Comparison of ENCODE assay signal across 8 cellular contexts in genomic region chr3:57068437-57069089, GRCh38. TPM values are rescaled to one million over a fixed set of nuclear protein-coding genes. Genes with fewer than 3 reads are reported as not detected.
DNase-seq lines count a peak whose midpoint lies in the region; ATAC-seq, FAIRE-seq and TF ChIP-seq lines count a peak whose summit lies in the region.

No MANE protein-coding gene starts in this region.

- H3K4me2 ChIP-seq in GM23248 (ENCODE audit: unreplicated experiment): peak overlapping the region; percentile 55
- no peak overlapping the region; the same call in 1 of the 2 replicates for H3K4me2 ChIP-seq in IMR-90 (ENCODE audit: low read depth, low read length)
- H3K4me2 ChIP-seq in astrocyte (ENCODE audit: low read length): peak overlapping the region; percentile 72

- no peaks in the 10 kb centered on the region for H3K9me2 ChIP-seq in GM23248 (ENCODE audit: insufficient read depth)

- ATAC-seq in IMR-90 (ENCODE audit: low read depth): peak; percentile 91

- H3K27ac Mint-ChIP-seq in astrocyte (ENCODE audit: unreplicated experiment): peak overlapping the region; percentile 14
- no peak overlapping the region for H3K27ac Mint-ChIP-seq in activated T-cell treated with anti-CD3 and anti-CD28 coated beads, Interleukin-2, amount 50 U/mL, for 24 hours

- no peaks in the 10 kb centered on the region for H3K27me3 Mint-ChIP-seq in astrocyte (ENCODE audit: low read depth, unreplicated experiment)
- H3K27me3 Mint-ChIP-seq in activated T-cell treated with anti-CD3 and anti-CD28 coated beads, Interleukin-2, amount 50 U/mL, for 24 hours: peaks cover 28% of the 10 kb centered on the region

- no peak overlapping the region for H3K23ac ChIP-seq in IMR-90 (ENCODE audit: low read depth, low read length)

- H3K9ac ChIP-seq in GM23248: peak overlapping the region; percentile 36
- no peak overlapping the region for H3K9ac ChIP-seq in IMR-90 (ENCODE audit: low read depth, low read length)
- peak overlapping the region; percentile 52 for H3K9ac ChIP-seq in astrocyte (ENCODE audit: low read length)

- H3K79me2 ChIP-seq in GM23248 (ENCODE audit: insufficient read depth) (no peaks in the 10 kb centered on the region), astrocyte (ENCODE audit: insufficient read depth, low read length) (no peaks in the 10 kb centered on the region)

- dilution Hi-C loops in IMR-90 (cut with HindIII; ENCODE audit: low sequenced_read_pairs, unreplicated experiment): no loop called here

- peaks cover 19% of the 10 kb centered on the region; the same call in 1 of the 2 replicates for H3F3A ChIP-seq in GM23248 (ENCODE audit: insufficient read depth)

- peak overlapping the region; percentile 67 for H3K27ac ChIP-seq in GM23248
- no peak overlapping the region for H3K27ac ChIP-seq in IMR-90 (ENCODE audit: insufficient read depth, low read length)
- H3K27ac ChIP-seq in astrocyte (ENCODE audit: low read depth, low read length): peak overlapping the region; percentile 52

- CTCF ChIA-PET in IMR-90 (lab: Yijun Ruan, JAX): interaction anchor here (0.7 kb wide), 1 partner anchor 39 kb away, joined by 3 read pairs; no protein-coding TSS in a partner anchor

- no TSS peak for BruUV-seq in IMR-90 (replicated peaks; lab: Mats Ljungman, UMichigan)

- no peak overlapping the region for H4K8ac ChIP-seq in IMR-90 (ENCODE audit: low read depth in 2 of 2, low read length in 2 of 2)

- H3K9me1 ChIP-seq in IMR-90 (ENCODE audit: insufficient read depth, low read length): no peaks in the 10 kb centered on the region

- H2AFZ ChIP-seq in GM23248 (peak overlapping the region; percentile 21), IMR-90 (replicated peaks; ENCODE audit: low read length, poor library complexity) (peak overlapping the region; percentile 2), astrocyte (ENCODE audit: low read depth, low read length) (peak overlapping the region; percentile 12)

- no peaks in the 10 kb centered on the region for H3K9me3 ChIP-seq in GM23248 (ENCODE audit: low read depth)
- H3K9me3 ChIP-seq in IMR-90 (ENCODE audit: control insufficient read depth, insufficient read depth, low read length): no peaks in the 10 kb centered on the region
- H3K9me3 ChIP-seq in astrocyte (ENCODE audit: insufficient read depth, low read depth, low read length): no peaks in the 10 kb centered on the region

- no peak for TF ChIP-seq RAD21 in IMR-90 (IDR thresholded peaks at IDR 0.05; ENCODE audit: low read length)

- peaks cover 4% of the 10 kb centered on the region for H3K9me3 Mint-ChIP-seq in astrocyte (ENCODE audit: unreplicated experiment)
- no peaks in the 10 kb centered on the region for H3K9me3 Mint-ChIP-seq in activated T-cell treated with anti-CD3 and anti-CD28 coated beads, Interleukin-2, amount 50 U/mL, for 24 hours

- no peak overlapping the region for H2AK5ac ChIP-seq in IMR-90 (ENCODE audit: low read depth, low read length)

- H3K4me3 ChIP-seq in GM23248 (peak overlapping the region; percentile 36), IMR-90 (ENCODE audit: insufficient read depth, low read depth, low read length) (no peak overlapping the region), astrocyte (ENCODE audit: insufficient read depth, low read depth, low read length) (peak overlapping the region; percentile 11), lower leg skin (ENCODE audit: low read depth, poor library complexity, severe bottlenecking) (no peak overlapping the region)

- TF ChIP-seq POLR2A in IMR-90 (IDR thresholded peaks at IDR 0.05; ENCODE audit: low read depth, low read length) (no peak), lower leg skin (IDR thresholded peaks at IDR 0.05) (no peak)

- intact Hi-C loops in IMR-90 (cut with micrococcal nuclease): no loop called here
- intact Hi-C loops in lower leg skin (cut with DNase I; ENCODE audit: low total_unique reads): no loop called here

- H3K36me3 Mint-ChIP-seq in astrocyte (ENCODE audit: low read depth, unreplicated experiment): peaks cover 6% of the 10 kb centered on the region
- no peaks in the 10 kb centered on the region for H3K36me3 Mint-ChIP-seq in activated T-cell treated with anti-CD3 and anti-CD28 coated beads, Interleukin-2, amount 50 U/mL, for 24 hours (ENCODE audit: low read depth)

- H4K20me1 ChIP-seq in GM23248 (ENCODE audit: insufficient read depth) (no peaks in the 10 kb centered on the region), IMR-90 (ENCODE audit: insufficient read depth, low read length) (no peaks in the 10 kb centered on the region), astrocyte (ENCODE audit: insufficient read depth, low read length) (no peaks in the 10 kb centered on the region)

- H2AK9ac ChIP-seq in IMR-90 (replicated peaks; ENCODE audit: low read depth, low read length, poor library complexity): no peak overlapping the region

- FAIRE-seq in astrocyte (lab: Jason Lieb, UNC) (peak; percentile 96), urothelium cell line (lab: Jason Lieb, UNC) (peak; percentile 42)

- no peaks in the 10 kb centered on the region for H3K27me3 ChIP-seq in GM23248 (replicated peaks; ENCODE audit: insufficient read depth)
- H3K27me3 ChIP-seq in IMR-90 (ENCODE audit: control insufficient read depth, insufficient read depth, low read length): no peaks in the 10 kb centered on the region
- H3K27me3 ChIP-seq in astrocyte (ENCODE audit: insufficient read depth, low read length): no peaks in the 10 kb centered on the region

- H4K5ac ChIP-seq in IMR-90 (ENCODE audit: low read depth, low read length): no peak overlapping the region

- TF ChIP-seq CTCF in GM13976 (IDR thresholded peaks at IDR 0.05; ENCODE audit: borderline replicate concordance, control extremely low read depth, extremely low read depth, insufficient read depth, missing control alignments): no peak
- no peak for TF ChIP-seq CTCF in IMR-90 (conservative IDR thresholded peaks at IDR 0.05; ENCODE audit: low read depth, low read length)
- TF ChIP-seq CTCF in astrocyte (IDR thresholded peaks at IDR 0.05; ENCODE audit: insufficient read depth, low read depth, low read length): no peak
- TF ChIP-seq CTCF in lower leg skin (IDR thresholded peaks at IDR 0.05): no peak

- no peak overlapping the region for H4K91ac ChIP-seq in IMR-90 (ENCODE audit: insufficient read depth, low read depth, low read length)

- no peak overlapping the region for H3K56ac ChIP-seq in IMR-90 (ENCODE audit: extremely low read depth, insufficient read depth, low read length)

- no peak overlapping the region for H2BK20ac ChIP-seq in IMR-90 (ENCODE audit: low read depth, low read length)

- WGBS in GM23248 (ENCODE audit: low coverage in 1 of 2, low lambda C conversion rate in 2 of 2, missing lambda C conversion rate in 2 of 2), 2 experiments: 2 to 6% methylated on average over 11 of the region's 11 CpGs
- no CpG with 5 or more reads among the region's 11 CpGs for WGBS in IMR-90 (ENCODE audit: extremely low coverage in 2 of 2, insufficient read length in 1 of 2), 2 experiments
- 11 to 12% methylated on average over 11 of the region's 11 CpGs for WGBS in lower leg skin, 2 donors

- no peaks in the 10 kb centered on the region for H3K36me3 ChIP-seq in GM23248 (ENCODE audit: low read depth)
- no peaks in the 10 kb centered on the region for H3K36me3 ChIP-seq in IMR-90 (ENCODE audit: control insufficient read depth, insufficient read depth, low read length)
- H3K36me3 ChIP-seq in astrocyte (ENCODE audit: insufficient read depth, low read length): no peaks in the 10 kb centered on the region

- in situ Hi-C loops in GM13976 (cut with MboI; ENCODE audit: low sequenced_read_pairs, unreplicated experiment) (no loop called here), GM23248 (cut with MboI) (no loop called here), IMR-90 (cut with MboI; ENCODE audit: low sequenced_read_pairs) (no loop called here)

- POLR2A ChIA-PET in IMR-90 (lab: Charles Lee; ENCODE audit: unreplicated experiment): no interaction called here

- H2BK120ac ChIP-seq in IMR-90 (ENCODE audit: low read depth, low read length): no peak overlapping the region

- peaks cover 20% of the 10 kb centered on the region for H3K4me1 Mint-ChIP-seq in astrocyte (ENCODE audit: low read depth, unreplicated experiment)
- H3K4me1 Mint-ChIP-seq in activated T-cell treated with anti-CD3 and anti-CD28 coated beads, Interleukin-2, amount 50 U/mL, for 24 hours (ENCODE audit: low read depth): peaks cover 6% of the 10 kb centered on the region

- no peak overlapping the region for H2BK5ac ChIP-seq in IMR-90 (ENCODE audit: low read depth, low read length, poor library complexity, severe bottlenecking)

- H3K4ac ChIP-seq in IMR-90 (ENCODE audit: low read depth, low read length): no peak overlapping the region

- H3K14ac ChIP-seq in IMR-90 (replicated peaks; ENCODE audit: low read depth, low read length): no peak overlapping the region; the same call in 1 of the 2 replicates

- peak; percentile 85 for DNase-seq in GM13976 (ENCODE audit: low spot score)
- peak; percentile 89 for DNase-seq in GM23248
- peak; percentile 61 for DNase-seq in IMR-90
- peak; percentile 89 for DNase-seq in astrocyte (ENCODE audit: low read depth)
- DNase-seq in lower leg skin (ENCODE audit: low spot score in 2 of 2): peak; percentile 84 to 91
- peak; percentile 70 for DNase-seq in urothelium cell line (ENCODE audit: low spot score)
- DNase-seq in central memory CD4-positive, alpha-beta T cell: no peak
- no peak for DNase-seq in activated T-cell treated with anti-CD3 and anti-CD28 coated beads, Interleukin-2, amount 50 U/mL, for 24 hours

- H2BK15ac ChIP-seq in IMR-90 (ENCODE audit: low read depth, low read length): no peak overlapping the region

- H3K79me1 ChIP-seq in IMR-90 (ENCODE audit: low read depth in 1 of 2, low read length in 2 of 2): no peaks in the 10 kb centered on the region

- H3K4me1 ChIP-seq in GM23248 (ENCODE audit: insufficient read depth): peaks cover 14% of the 10 kb centered on the region
- H3K4me1 ChIP-seq in IMR-90 (ENCODE audit: control insufficient read depth, insufficient read depth, low read length): peaks cover 2% of the 10 kb centered on the region; the same call in 1 of the 2 replicates
- peaks cover 22% of the 10 kb centered on the region for H3K4me1 ChIP-seq in astrocyte (ENCODE audit: insufficient read depth, low read length)

- H3K18ac ChIP-seq in IMR-90 (ENCODE audit: low read depth, low read length): no peak overlapping the region

- no peak overlapping the region for H3K4me3 Mint-ChIP-seq in astrocyte (ENCODE audit: unreplicated experiment)
- H3K4me3 Mint-ChIP-seq in activated T-cell treated with anti-CD3 and anti-CD28 coated beads, Interleukin-2, amount 50 U/mL, for 24 hours: no peak overlapping the region

TF ChIP-seq in IMR-90, 13 proteins besides CTCF, POLR2A, EP300 and RAD21 (continues in another document):
- TF ChIP-seq NFE2L2 (IDR thresholded peaks at IDR 0.05; ENCODE audit: low read depth, low read length) (no peak), BHLHE40 (IDR thresholded peaks at IDR 0.05; ENCODE audit: low read depth, low read length) (no peak), MXI1 (IDR thresholded peaks at IDR 0.05; ENCODE audit: borderline replicate concordance, low read depth, low read length) (no peak)

RNA-seq across cellular contexts. Expression of gene SPATA12, which starts 8.1 kb away (rescaled TPM):
- not detected in 2 replicates for total RNA-seq in GM23248 (2014; rRNA removed; shearing (Covaris generic))
- not detected in 2 replicates for polyA plus RNA-seq in GM23248 (2016; fragmentation: Nextera tagmentation; extraction: Ambion mirVana)
- total RNA-seq in IMR-90 (2012; rRNA removed): under 0.01 TPM in 1 of 2 replicates, not detected in the other
- polyA plus RNA-seq in IMR-90 (2012; rRNA removed): not detected in 2 replicates
- polyA plus RNA-seq in IMR-90 (2012; cell fraction: cytosol; rRNA removed): not detected in 2 replicates
- not detected in 2 replicates for polyA plus RNA-seq in IMR-90 (2012; cell fraction: nucleus; rRNA removed; ENCODE audit: low replicate concordance)
- total RNA-seq in astrocyte: not detected in 2 replicates
- total RNA-seq in lower leg skin: not detected

Comparison
In these comparisons a context has a peak if more than half of its experiments do, and no peak if none do; other contexts are left out.
1. DNase-seq: peak in GM13976 (single experiment), GM23248 (single experiment), IMR-90 (single experiment), astrocyte (single experiment), lower leg skin (2 of 2) and urothelium cell line (single experiment); none in central memory CD4-positive, alpha-beta T cell (single experiment) and activated T-cell treated with anti-CD3 and anti-CD28 coated beads, Interleukin-2, amount 50 U/mL, for 24 hours (single experiment).
2. H3K4me3 ChIP-seq: peak in GM23248 (single experiment) and astrocyte (single experiment); none in IMR-90 (single experiment) and lower leg skin (single experiment).
3. Peak in every context shown above with its lines, with median percentiles within 50 percentile points of each other: H2AFZ ChIP-seq.